8 cellular contexts compared by ENCODE assay signal in the genomic region with DNA sequence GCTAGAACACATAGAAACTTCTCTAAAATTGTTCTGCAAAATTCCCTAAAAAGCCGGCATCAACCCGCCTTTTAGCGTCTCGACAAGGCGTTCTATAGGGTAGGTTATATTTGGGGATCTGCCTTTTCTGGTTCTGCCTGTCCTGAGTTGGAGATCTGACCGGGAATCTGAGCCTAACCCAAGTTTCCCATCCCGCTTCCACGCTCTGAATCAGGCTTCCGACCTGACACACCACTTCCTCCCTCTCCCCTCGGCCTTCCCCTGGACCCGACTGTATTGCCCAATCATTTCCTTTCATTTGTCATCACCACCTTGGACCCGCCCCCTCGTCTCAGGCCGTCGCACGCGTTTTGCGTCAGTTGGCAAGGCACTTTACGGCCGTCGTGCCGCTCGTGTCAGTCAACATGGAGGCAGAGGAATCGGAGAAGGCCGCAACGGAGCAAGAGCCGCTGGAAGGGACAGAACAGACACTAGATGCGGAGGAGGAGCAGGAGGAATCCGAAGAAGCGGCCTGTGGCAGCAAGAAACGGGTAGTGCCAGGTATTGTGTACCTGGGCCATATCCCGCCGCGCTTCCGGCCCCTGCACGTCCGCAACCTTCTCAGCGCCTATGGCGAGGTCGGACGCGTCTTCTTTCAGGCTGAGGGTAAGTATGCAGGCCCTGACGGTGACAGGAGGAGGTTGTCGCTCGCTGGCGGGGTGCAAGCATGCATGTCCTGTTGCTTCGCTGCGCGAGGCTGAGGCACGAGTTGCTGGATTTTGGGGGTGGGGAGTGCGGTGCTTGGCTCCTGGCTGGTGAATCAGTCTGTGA. TPM values are rescaled to one million over a fixed set of nuclear protein-coding genes. Genes with fewer than 3 reads are reported as not detected.
DNase-seq lines count a peak whose midpoint lies in the region; ATAC-seq, FAIRE-seq and TF ChIP-seq lines count a peak whose summit lies in the region.

A gene (plus strand): TSS at position 375 of the 810 bp plus-strand sequence. CDS start 30 bp downstream, at position 405.

- TF ChIP-seq POLR2A in HepG2 (IDR thresholded peaks at IDR 0.05; ENCODE audit: insufficient read depth in 1 of 2, low read depth in 2 of 2, low read length in 2 of 2) = peak; percentile 86 to 94

- POLR2A ChIA-PET in HepG2 (lab: Yijun Ruan, JAX) = interaction anchor here (1.5 kb wide), 2 partner anchors 255 to 473 kb away, joined by 6 read pairs; a partner anchor contains a TSS

- ATAC-seq in GM19438 (IDR thresholded peaks at IDR 0.05; ENCODE audit: low read depth, unreplicated experiment) (peak; percentile 81), HG03571 (IDR thresholded peaks at IDR 0.05; ENCODE audit: unreplicated experiment) (peak; percentile 76), HepG2 (peak; percentile 74)

- no TSS peak for BruUV-seq in HepG2 (replicated peaks; lab: Mats Ljungman, UMichigan)

- TF ChIP-seq EP300 in HepG2 (IDR thresholded peaks at IDR 0.05; ENCODE audit: low read depth in 2 of 2, low read length in 2 of 2) (peak; percentile 42 to 72; a peak in 2 of 4 replicates), HepG2 (CRISPR knock-in tag; IDR thresholded peaks at IDR 0.05; ENCODE audit: borderline replicate concordance) (peak; percentile 77)

- H3K36me3 ChIP-seq in HepG2 (replicated peaks in 1 of 2; ENCODE audit: control insufficient read depth in 1 of 2, insufficient read depth in 2 of 2, low read length in 2 of 2) = peaks cover 4 to 19% of the 10 kb centered on the region in 2 experiments

- peak within 1 kb of the TSS; percentile 68 to 100 (median 95) for H3K4me3 ChIP-seq in dorsolateral prefrontal cortex
- H3K4me3 ChIP-seq in HepG2 (replicated peaks in 1 of 3; ENCODE audit: insufficient read depth in 1 of 3, low read depth in 2 of 3, low read length in 3 of 3) = peak within 1 kb of the TSS; percentile 87 to 100 (median 88)

- H3K9me3 ChIP-seq in HepG2 (ENCODE audit: low read length) = no peaks in the 10 kb centered on the region

- peaks cover 0 to 26% (median 2%) of the 10 kb centered on the region in 45 donors for H3K27me3 ChIP-seq in dorsolateral prefrontal cortex
- no peaks in the 10 kb centered on the region; a peak in 1 of 5 replicates for H3K27me3 ChIP-seq in HepG2 (ENCODE audit: control insufficient read depth in 1 of 2, insufficient read depth in 2 of 2, low read length in 2 of 2)

- H4K20me1 ChIP-seq in HepG2 (ENCODE audit: insufficient read depth, low read length) = no peaks in the 10 kb centered on the region

- H3K27ac ChIP-seq in dorsolateral prefrontal cortex = peak within 1 kb of the TSS; percentile 58 to 97 (median 89)
- H3K27ac ChIP-seq in HepG2 (ENCODE audit: extremely low read length, insufficient read depth, low read length) = peak within 1 kb of the TSS; percentile 80

- H3K4me1 ChIP-seq in HepG2 (ENCODE audit: insufficient read depth, low read length) = peaks cover 31% of the 10 kb centered on the region

- peak within 1 kb of the TSS; percentile 95 for H3K4me2 ChIP-seq in HepG2 (ENCODE audit: low read depth, low read length)

- TF ChIP-seq CTCF in dorsolateral prefrontal cortex (IDR thresholded peaks at IDR 0.05 in 54 of 56, conservative IDR thresholded peaks at IDR 0.05 in 2 of 56; ENCODE audit: low read depth in 1 of 56, partially characterized antibody in 56 of 56) (peak in 21 of 56 donors; percentile 9 to 53 (median 30)), HepG2 (CRISPR knock-in tag; IDR thresholded peaks at IDR 0.05) (peak; percentile 43)

- FAIRE-seq in HepG2 (lab: Jason Lieb, UNC) = peak; percentile 91

- H3K79me2 ChIP-seq in HepG2 (ENCODE audit: insufficient read depth, low read length) = peaks cover 15% of the 10 kb centered on the region

- under 1% methylated on average over 39 of the region's 51 CpGs for WGBS in HepG2 (ENCODE audit: low lambda C conversion rate)

- no peak for TF ChIP-seq RAD21 in HepG2 (CRISPR knock-in tag; IDR thresholded peaks at IDR 0.05)

- CTCF ChIA-PET in HepG2 (lab: Yijun Ruan, JAX; ENCODE audit: low intra/inter-chr PET ratio, low total read pairs) = interaction anchor here (0.9 to 2.9 kb wide), 4 partner anchors 21 to 255 kb away, joined by 4 to 27 read pairs (median 13); a partner anchor contains a TSS

- peak within 1 kb of the TSS; percentile 64 for H2AFZ ChIP-seq in HepG2 (ENCODE audit: low read length)

- peak; percentile 99 for DNase-seq in CD1c-positive myeloid dendritic cell (ENCODE audit: extremely low spot score)
- DNase-seq in NCI-H82 (lab: John Stamatoyannopoulos, UW) = peak; percentile 99
- peak; percentile 96 to 98 for DNase-seq in activated CD4-positive, alpha-beta T cell treated with anti-CD3 and anti-CD28 coated beads, Interleukin-2, amount 50 U/mL, for 48 hours
- peak; percentile 94 to 99 (median 98) for DNase-seq in dorsolateral prefrontal cortex
- DNase-seq in HepG2 (ENCODE audit: low spot score) = peak; percentile 99
- peak; percentile 97 for DNase-seq in stimulated activated CD4-positive, alpha-beta T cell treated with anti-CD3 and anti-CD28 coated beads, Interleukin-4, amount 100 ng/mL, for 1 hour

- peak within 1 kb of the TSS; percentile 96 for H3K9ac ChIP-seq in HepG2 (ENCODE audit: insufficient read depth, low read depth, low read length)

- intact Hi-C loops in dorsolateral prefrontal cortex (cut with DNase I) (loop anchor here (2.0 to 10.0 kb wide), 7 partner anchors 24 to 1298 kb away; a partner anchor contains a TSS), HepG2 (cut with micrococcal nuclease; ENCODE audit: unreplicated experiment) (loop anchor here (1.0 to 2.0 kb wide), 6 partner anchors 19 to 421 kb away; no protein-coding TSS in a partner anchor)

- in situ Hi-C loops in HepG2 (cut with HindIII; ENCODE audit: extremely low pct_ligation_motif_present, low pct_unique_long_range_greater_than_20kb) = no loop called here

RNA-seq across cellular contexts. Expression of the gene that starts here (rescaled TPM):
- total RNA-seq in dorsolateral prefrontal cortex (10 to 100 TPM in 9 of 120 experiments, 1 to 10 TPM in 111; 5.9 to 11.3 (median 8.3) TPM), HepG2 (2016; rRNA removed; fragmentation: Illumina TruSeq; extraction: Trizol) (38.4 and 50.8 TPM in 2 replicates)
- total RNA-seq in HepG2 (2016; cell fraction: cytosol; rRNA removed; fragmentation: Illumina TruSeq; extraction: Trizol; ENCODE audit: low read depth) = 6.2 and 6.4 TPM in 2 replicates
- 39.5 and 50.0 TPM in 2 replicates for total RNA-seq in HepG2 (2016; cell fraction: insoluble cytoplasmic fraction; rRNA removed; fragmentation: Illumina TruSeq; extraction: Trizol)
- 18.4 and 20.2 TPM in 2 replicates for total RNA-seq in HepG2 (2016; cell fraction: membrane; rRNA removed; fragmentation: Illumina TruSeq; extraction: Trizol)
- 17.8 and 18.7 TPM in 2 replicates for total RNA-seq in HepG2 (2016; cell fraction: nucleus; rRNA removed; fragmentation: Illumina TruSeq; extraction: Trizol)
- polyA plus RNA-seq in HepG2 (2011; rRNA removed) = 37.4 and 38.4 TPM in 2 replicates
- polyA plus RNA-seq in HepG2 (2011; cell fraction: cytosol; rRNA removed) = 33.8 and 41.1 TPM in 2 replicates
- 18.1 and 19.0 TPM in 2 replicates for polyA plus RNA-seq in HepG2 (2011; cell fraction: nucleus; rRNA removed)
- polyA plus RNA-seq in HepG2 (2012) = 15.8 and 17.3 TPM in 2 replicates
- 5.3 and 6.1 TPM in 2 replicates for polyA plus RNA-seq in HepG2 (2016; cell fraction: cytosol; fragmentation: Illumina TruSeq; extraction: Trizol; ENCODE audit: low read depth)
- polyA plus RNA-seq in HepG2 (2016; cell fraction: insoluble cytoplasmic fraction; fragmentation: Illumina TruSeq; extraction: Trizol; ENCODE audit: low read depth) = 49.1 and 55.1 TPM in 2 replicates
- polyA plus RNA-seq in HepG2 (2016; cell fraction: membrane; fragmentation: Illumina TruSeq; extraction: Trizol; ENCODE audit: low read depth) = 14.0 and 15.3 TPM in 2 replicates
- 23.9 and 25.0 TPM in 2 replicates for polyA plus RNA-seq in HepG2 (2016; cell fraction: nucleus; fragmentation: Illumina TruSeq; extraction: Trizol; ENCODE audit: insufficient read depth, low read depth)
- 20.6 and 39.2 TPM in 2 replicates for polyA minus RNA-seq in HepG2 (2011; rRNA and poly(A)+ RNA removed; ENCODE audit: low replicate concordance)
- 13.6 and 14.0 TPM in 2 replicates for polyA minus RNA-seq in HepG2 (2011; cell fraction: cytosol; rRNA and poly(A)+ RNA removed)
- polyA minus RNA-seq in HepG2 (2011; cell fraction: nucleus; rRNA and poly(A)+ RNA removed) = 31.2 and 33.4 TPM in 2 replicates

Comparison
In these comparisons a context has a peak if more than half of its experiments do, and no peak if none do; other contexts are left out.
1. Peak in every context shown above with its lines: DNase-seq, ATAC-seq, H3K4me3 ChIP-seq and H3K27ac ChIP-seq.